In genomic region chr17:206941-207560, GRCh38 we compare ENCODE assay signal across 12 cellular contexts. TPM values are rescaled to one million over a fixed set of nuclear protein-coding genes. Genes with fewer than 3 reads are reported as not detected.
"Had no signal": no experiment of that assay in that cellular context is flagged by ENCODE, and none has a peak within 500 bp of the region (broad histone marks: within the 10 kb centered on the region; RNA-seq: fewer than 3 reads in every experiment).

No MANE protein-coding gene starts in this region.

- H3K27ac ChIP-seq: brain microvascular endothelial cell had no signal

- H3K4me3 ChIP-seq: smooth muscle cell had no signal

- H3K36me3 ChIP-seq: brain microvascular endothelial cell had no signal

- DNase-seq: activated CD4-positive, alpha-beta T cell treated with anti-CD3 and anti-CD28 coated beads, Interleukin-2, amount 50 U/mL, for 4 hours; activated CD4-positive, CD25-positive, alpha-beta regulatory T cell treated with anti-CD3 and anti-CD28 coated beads, Interleukin-2, amount 50 U/mL, for 72 hours; activated effector memory CD4-positive, alpha-beta T cell treated with Interleukin-2 at 50 U/mL for 16 hours; activated T-cell treated with anti-CD3 and anti-CD28 coated beads, Interleukin-2, amount 50 U/mL, for 1 hour; brain microvascular endothelial cell; endodermal cell; mammary epithelial cell; retina; stimulated activated naive CD4-positive, alpha-beta T cell; SW 1271 had no signal

RNA-seq across cellular contexts. Expression of gene DOC2B, which starts 25.6 kb away (rescaled TPM):
- total RNA-seq: osteocyte had no signal
- polyA plus RNA-seq: mammary epithelial cell had no signal
